Comparison of ENCODE assay signal across 18 cellular contexts in the genomic region with DNA sequence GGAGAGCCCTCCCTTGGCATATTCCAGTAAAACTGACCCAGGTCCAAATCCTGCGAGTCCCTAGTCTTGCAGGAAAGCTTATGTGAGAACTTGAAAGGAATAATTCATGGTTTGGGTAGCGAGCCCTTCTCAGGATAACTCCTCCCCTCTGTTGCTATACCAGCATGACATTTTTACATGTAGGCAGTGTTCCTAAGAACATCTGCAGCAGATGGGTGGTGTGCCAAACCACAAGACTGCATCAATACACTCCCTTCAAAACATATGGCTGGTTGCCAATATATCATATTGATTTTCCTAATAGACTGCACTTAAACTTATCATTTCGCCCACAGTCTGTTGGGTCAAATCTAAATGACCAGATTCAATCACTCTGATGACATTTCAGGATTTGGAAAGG. TPM values are rescaled to one million over a fixed set of nuclear protein-coding genes. Genes with fewer than 3 reads are reported as not detected.
DNase-seq lines count a peak whose midpoint lies in the region; ATAC-seq, FAIRE-seq and TF ChIP-seq lines count a peak whose summit lies in the region.
"Had no signal": no experiment of that assay in that cellular context is flagged by ENCODE, and none has a peak within 500 bp of the region (broad histone marks: within the 10 kb centered on the region; RNA-seq: fewer than 3 reads in every experiment).

No MANE protein-coding gene starts in this region.

- H3K4me1 ChIP-seq in adipocyte (ENCODE audit: control insufficient read depth, insufficient read depth, low read length) = peaks cover 3% of the 10 kb centered on the region
- H3K4me1 ChIP-seq in small intestine (ENCODE audit: control insufficient read depth in 2 of 2, insufficient read depth in 1 of 2, low read depth in 1 of 2, low read length in 1 of 2) = no peaks in the 10 kb centered on the region

- WGBS in small intestine, 3 donors = 7 to 62% (median 35%) methylated on average over 3 of the region's 3 CpGs

- peaks cover 67% of the 10 kb centered on the region for H3K36me3 ChIP-seq in adipocyte (ENCODE audit: control insufficient read depth, insufficient read depth, low read length, severe bottlenecking)
- peaks cover 13 to 24% of the 10 kb centered on the region in 2 donors for H3K36me3 ChIP-seq in small intestine (ENCODE audit: control insufficient read depth in 2 of 2, insufficient read depth in 2 of 2, low read length in 2 of 2)

- TF ChIP-seq CTCF in fibroblast of mammary gland (conservative IDR thresholded peaks at IDR 0.05; ENCODE audit: control insufficient read depth, insufficient read depth, low read depth, low read length) = no peak

- FAIRE-seq in small intestine (lab: Jason Lieb, UNC) = no peak
- FAIRE-seq: A204.1, endometrium had no signal

- H3K27me3 ChIP-seq in adipocyte (replicated peaks; ENCODE audit: control insufficient read depth, insufficient read depth, low read length) = no peaks in the 10 kb centered on the region
- no peaks in the 10 kb centered on the region for H3K27me3 ChIP-seq in small intestine (ENCODE audit: control insufficient read depth in 2 of 2, insufficient read depth in 2 of 2, low read length in 2 of 2)

- no peak overlapping the region for H3K4me3 ChIP-seq in adipocyte (ENCODE audit: low read length)
- no peak overlapping the region for H3K4me3 ChIP-seq in fibroblast of mammary gland (ENCODE audit: control insufficient read depth, low read depth, low read length)
- no peak overlapping the region for H3K4me3 ChIP-seq in small intestine (ENCODE audit: low read depth in 1 of 2, low read length in 2 of 2)
- H3K4me3 ChIP-seq: thoracic aorta had no signal

- ATAC-seq in HG03520 (IDR thresholded peaks at IDR 0.05; ENCODE audit: unreplicated experiment) = no peak
- ATAC-seq: Right ventricle myocardium inferior had no signal

- H3K9me3 ChIP-seq in adipocyte (ENCODE audit: control insufficient read depth, low read length) = no peaks in the 10 kb centered on the region
- no peaks in the 10 kb centered on the region for H3K9me3 ChIP-seq in small intestine (ENCODE audit: control insufficient read depth, low read depth)
- H3K9me3 ChIP-seq: thoracic aorta had no signal

- H3K9ac ChIP-seq in adipocyte (ENCODE audit: low read length) = no peak overlapping the region

- H3K27ac ChIP-seq in small intestine (ENCODE audit: low read depth in 1 of 2, low read length in 1 of 2) = no peak overlapping the region
- H3K27ac ChIP-seq: thoracic aorta had no signal

- peak; percentile 55 for DNase-seq in NCI-H2107 treated with DMSO at 0.1 percent for 48 hours (lab: John Stamatoyannopoulos, UW; ENCODE audit: unreplicated experiment)
- no peak for DNase-seq in NCI-H2107 (lab: John Stamatoyannopoulos, UW)
- DNase-seq in adipocyte (ENCODE audit: low read depth) = peak; percentile 58
- DNase-seq in fibroblast of mammary gland (ENCODE audit: low read depth) = peak; percentile 87
- DNase-seq in small intestine = peak; percentile 42
- no peak for DNase-seq in NCI-H526 (lab: John Stamatoyannopoulos, UW)
- DNase-seq in activated naive CD4-positive, alpha-beta T cell treated with Interleukin-2 at 50 U/mL for 16 hours = no peak
- DNase-seq: activated CD4-positive, alpha-beta T cell treated with anti-CD3 and anti-CD28 coated beads, Interleukin-2, amount 10 ng/mL, durations not matched to agents 7 days and 5 days; Calu3; H7; midbrain; NCI-H748 treated with DMSO at 0.1 percent for 48 hours; T1000 had no signal

RNA-seq across cellular contexts. Expression of gene PSME3IP1, which starts 19.9 kb away (rescaled TPM):
- polyA plus RNA-seq in small intestine = 10 to 100 TPM; 60.8 to 79.8 (median 61.3) TPM

RNA-seq across cellular contexts. Expression of gene RSPRY1, which starts 20.2 kb away (rescaled TPM):
- polyA plus RNA-seq in small intestine = 10 to 100 TPM; 12.4 to 17.4 (median 17.0) TPM

Comparison
In these comparisons a context has a peak if more than half of its experiments do, and no peak if none do; other contexts are left out.
1. DNase-seq: peak in NCI-H2107 treated with DMSO at 0.1 percent for 48 hours (single experiment), adipocyte (single experiment), fibroblast of mammary gland (single experiment) and small intestine (single experiment); none in NCI-H2107 (single experiment), NCI-H526 (0 of 2) and activated naive CD4-positive, alpha-beta T cell treated with Interleukin-2 at 50 U/mL for 16 hours (single experiment).